In the genomic region with DNA sequence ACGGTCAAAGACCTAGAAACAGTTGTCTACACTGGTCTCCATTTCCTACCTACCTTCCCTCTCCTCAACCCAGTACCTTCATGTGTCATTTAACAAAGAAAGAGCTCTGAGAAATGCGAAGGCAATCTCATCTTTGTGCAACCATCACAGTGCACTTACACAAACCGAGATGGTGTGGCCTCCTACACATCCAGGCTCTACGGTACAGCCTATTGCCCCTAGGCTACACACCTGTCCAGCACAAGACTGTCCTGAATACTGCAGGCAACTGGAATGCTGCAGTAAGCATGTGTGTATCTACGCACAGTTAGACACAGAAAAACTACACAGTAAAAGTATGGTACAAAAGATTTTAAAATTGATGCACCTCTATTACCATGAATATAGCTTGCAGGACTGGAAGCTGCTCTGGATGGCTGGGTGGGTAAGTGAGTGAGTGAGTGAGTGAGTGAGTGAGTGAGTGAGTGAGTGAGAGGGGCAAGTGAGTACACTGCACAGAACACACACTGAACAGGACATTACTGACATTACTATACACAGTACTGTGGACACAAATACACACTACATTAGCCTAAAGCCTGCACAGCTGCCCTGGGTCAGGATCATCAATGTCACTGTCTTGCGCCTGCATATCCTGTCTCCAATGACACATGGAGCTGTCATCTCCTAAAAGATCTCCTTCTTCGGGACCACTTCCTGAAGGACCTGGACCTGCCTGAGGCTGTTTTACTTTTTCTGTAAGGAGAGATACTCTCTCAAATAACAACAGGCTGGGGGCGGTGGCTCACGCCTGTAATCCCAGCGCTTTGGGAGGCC, we compare ENCODE assay signal across 11 cellular contexts. TPM values are rescaled to one million over a fixed set of nuclear protein-coding genes. Genes with fewer than 3 reads are reported as not detected.
DNase-seq lines count a peak whose midpoint lies in the region; ATAC-seq and TF ChIP-seq lines count a peak whose summit lies in the region.
"Had no signal": no experiment of that assay in that cellular context is flagged by ENCODE, and none has a peak within 500 bp of the region (broad histone marks: within the 10 kb centered on the region; RNA-seq: fewer than 3 reads in every experiment).

No MANE protein-coding gene starts in this region.

- H3K9ac ChIP-seq in trophoblast cell (ENCODE audit: low read length): no peak overlapping the region

- H4K12ac ChIP-seq in trophoblast cell (ENCODE audit: low read depth, low read length): no peak overlapping the region

- CTCF ChIA-PET in CD4-positive, alpha-beta T cell (lab: Charles Lee): interaction anchor here (0.7 to 1.7 kb wide), 3 partner anchors 8 to 69 kb away, joined by 3 read pairs; no protein-coding TSS in a partner anchor

- DNase-seq in CD4-positive, alpha-beta T cell: no peak
- DNase-seq in RKO (ENCODE audit: low spot score) (peak; percentile 88), epithelial cell of esophagus (ENCODE audit: low read depth) (peak; percentile 39), trophoblast cell (peak; percentile 64 to 78), medulla oblongata (ENCODE audit: extremely low spot score) (no peak)
- no peak for DNase-seq in stimulated activated CD4-positive, alpha-beta T cell treated with anti-CD3 and anti-CD28 coated beads, Interleukin-4, amount 100 ng/mL, for 4 hours
- no peak for DNase-seq in stimulated activated CD4-positive, alpha-beta T cell treated with anti-CD3 and anti-CD28 coated beads, Interleukin-4, amount 100 ng/mL, for 1 hour
- DNase-seq: small intestine had no signal

- H3K14ac ChIP-seq in trophoblast cell (ENCODE audit: low read length): no peak overlapping the region

- H4K91ac ChIP-seq in trophoblast cell (ENCODE audit: low read depth, low read length): no peak overlapping the region

- H3K4me1 ChIP-seq in trophoblast cell (ENCODE audit: control insufficient read depth in 1 of 2, insufficient read depth in 2 of 2, low read length in 2 of 2): peaks cover 22 to 42% of the 10 kb centered on the region in 2 experiments

- no peak for TF ChIP-seq CTCF in CD4-positive, alpha-beta T cell (IDR thresholded peaks at IDR 0.05)
- TF ChIP-seq CTCF in epithelial cell of esophagus (IDR thresholded peaks at IDR 0.05; ENCODE audit: insufficient read depth, low read depth, low read length, missing control alignments): no peak

- peaks cover 5 to 13% of the 10 kb centered on the region in 2 experiments for H3K36me3 ChIP-seq in trophoblast cell (ENCODE audit: control insufficient read depth in 1 of 2, insufficient read depth in 2 of 2, low read length in 2 of 2)

- peak overlapping the region; percentile 36 for H3K27ac Mint-ChIP-seq in CD4-positive, alpha-beta T cell
- H3K27ac Mint-ChIP-seq: activated T-helper 2 cell treated with anti-CD3 and anti-CD28 coated beads, Interferon-gamma antibody, Interleukin-2, Interleukin-4, amounts not matched to agents 10 μg/mL and 5 μg/mL and 100 μg/mL, durations not matched to agents 14 hours and 24 hours and 36 hours had no signal

- H3K4ac ChIP-seq in trophoblast cell (ENCODE audit: low read depth, low read length): peak overlapping the region; percentile 21

- H3K27me3 ChIP-seq in CD4-positive, alpha-beta T cell (ENCODE audit: control insufficient read depth, insufficient read depth, low read length): no peaks in the 10 kb centered on the region
- H3K27me3 ChIP-seq in trophoblast cell (ENCODE audit: insufficient read depth, low read length): no peaks in the 10 kb centered on the region

- WGBS in trophoblast cell (ENCODE audit: extremely low coverage, insufficient coverage, insufficient read length): no CpG with 5 or more reads among the region's 10 CpGs

- intact Hi-C loops in CD4-positive, alpha-beta T cell (cut with DNase I, micrococcal nuclease): loop anchor here in 1 of 2 experiments (2.0 to 5.0 kb wide), 2 partner anchors 15 to 68 kb away; no protein-coding TSS in a partner anchor

- no peak overlapping the region for H3K27ac ChIP-seq in CD4-positive, alpha-beta T cell (ENCODE audit: low read depth, low read length)
- no peak overlapping the region for H3K27ac ChIP-seq in trophoblast cell (ENCODE audit: low read depth, low read length)

- peaks cover 45% of the 10 kb centered on the region for H3K36me3 Mint-ChIP-seq in CD4-positive, alpha-beta T cell (ENCODE audit: low read depth)

- H3K4me2 ChIP-seq in trophoblast cell (ENCODE audit: low read length): no peak overlapping the region

- no peaks in the 10 kb centered on the region for H3K9me3 ChIP-seq in CD4-positive, alpha-beta T cell (ENCODE audit: control insufficient read depth, low read length)
- H3K9me3 ChIP-seq in trophoblast cell (ENCODE audit: insufficient read depth, low read depth, low read length): no peaks in the 10 kb centered on the region

- peak overlapping the region; percentile 1 for H3K4me3 Mint-ChIP-seq in CD4-positive, alpha-beta T cell
- H3K4me3 Mint-ChIP-seq: endodermal cell had no signal

- H2BK120ac ChIP-seq in trophoblast cell (ENCODE audit: insufficient read depth, low read length, poor library complexity): no peak overlapping the region

- H3K4me3 ChIP-seq in epithelial cell of esophagus (ENCODE audit: low read length) (no peak overlapping the region), trophoblast cell (ENCODE audit: low read depth, low read length) (no peak overlapping the region)

- no peaks in the 10 kb centered on the region for H3K27me3 Mint-ChIP-seq in CD4-positive, alpha-beta T cell

- H3K79me2 ChIP-seq in trophoblast cell (ENCODE audit: control insufficient read depth, insufficient read depth, low read length, poor library complexity): peaks cover 21% of the 10 kb centered on the region

- H3K23ac ChIP-seq in trophoblast cell (ENCODE audit: low read length): no peak overlapping the region

- H4K8ac ChIP-seq in trophoblast cell (ENCODE audit: low read depth, low read length): no peak overlapping the region

- H3K79me1 ChIP-seq in trophoblast cell (ENCODE audit: low read length): peaks cover 3% of the 10 kb centered on the region

- ATAC-seq in CD4-positive, alpha-beta T cell (ENCODE audit: poor library complexity): no peak
- ATAC-seq in GM21529 (IDR thresholded peaks at IDR 0.05; ENCODE audit: unreplicated experiment): no peak

- peaks cover 64% of the 10 kb centered on the region for H3K4me1 Mint-ChIP-seq in CD4-positive, alpha-beta T cell (ENCODE audit: low read depth)

- no peak overlapping the region for H2BK12ac ChIP-seq in trophoblast cell (ENCODE audit: low read length)

- no peaks in the 10 kb centered on the region for H3K9me3 Mint-ChIP-seq in CD4-positive, alpha-beta T cell
- H3K9me3 Mint-ChIP-seq: activated T-helper 2 cell treated with anti-CD3 and anti-CD28 coated beads, Interferon-gamma antibody, Interleukin-2, Interleukin-4, amounts not matched to agents 10 μg/mL and 5 μg/mL and 100 μg/mL, durations not matched to agents 14 hours and 24 hours and 36 hours; endodermal cell had no signal

- H2AFZ ChIP-seq in trophoblast cell (ENCODE audit: insufficient read depth, low read length, poor library complexity): no peak overlapping the region

- no peak overlapping the region for H2BK5ac ChIP-seq in trophoblast cell (ENCODE audit: low read depth, low read length, poor library complexity)

- no peak overlapping the region for H2AK5ac ChIP-seq in trophoblast cell (ENCODE audit: low read length)

- POLR2A ChIA-PET in CD4-positive, alpha-beta T cell (lab: Charles Lee): interaction anchor here (0.9 to 1.5 kb wide), 5 partner anchors 12 to 481 kb away, joined by 3 to 4 read pairs (median 3); no protein-coding TSS in a partner anchor

- no peak overlapping the region for H3K18ac ChIP-seq in trophoblast cell (ENCODE audit: low read length)

RNA-seq across cellular contexts. Expression of gene ITGB1, which starts 18.5 kb away (rescaled TPM):
- total RNA-seq in CD4-positive, alpha-beta T cell: 10 to 100 TPM; 82.4 to 82.9 TPM
- polyA plus RNA-seq in trophoblast cell (2013): 787 and 808 TPM in 2 replicates

Comparison
In these comparisons a context has a peak if more than half of its experiments do, and no peak if none do; other contexts are left out.
1. DNase-seq: peak in RKO (single experiment), epithelial cell of esophagus (single experiment) and trophoblast cell (2 of 2); none in CD4-positive, alpha-beta T cell (0 of 10), stimulated activated CD4-positive, alpha-beta T cell treated with anti-CD3 and anti-CD28 coated beads, Interleukin-4, amount 100 ng/mL, for 4 hours (0 of 2), stimulated activated CD4-positive, alpha-beta T cell treated with anti-CD3 and anti-CD28 coated beads, Interleukin-4, amount 100 ng/mL, for 1 hour (single experiment) and medulla oblongata (single experiment).